Comparison of ENCODE assay signal across 17 cellular contexts in genomic region chr15:92682772-92683510, GRCh38. TPM values are rescaled to one million over a fixed set of nuclear protein-coding genes. Genes with fewer than 3 reads are reported as not detected.
A peak's percentile ranks its signal among the peaks of the same experiment; 100 is the strongest.
DNase-seq lines count a peak whose midpoint lies in the region; ATAC-seq and TF ChIP-seq lines count a peak whose summit lies in the region.
"Had no signal": no experiment of that assay in that cellular context is flagged by ENCODE, and none has a peak within 500 bp of the region (broad histone marks: within the 10 kb centered on the region; RNA-seq: fewer than 3 reads in every experiment).

No MANE protein-coding gene starts in this region.

- peak; percentile 53 for DNase-seq in AG09309 (ENCODE audit: low read depth)
- DNase-seq in WERI-Rb-1, result no peak
- peak; percentile 36 for DNase-seq in fibroblast of the aortic adventitia (ENCODE audit: low read depth)
- DNase-seq in renal cortical epithelial cell (ENCODE audit: low read depth), result peak; percentile 34
- no peak for DNase-seq in activated CD4-positive, alpha-beta memory T cell treated with anti-CD3 and anti-CD28 coated beads for 36 hours
- DNase-seq in kidney glomerular epithelial cell (lab: John Stamatoyannopoulos, UW), result no peak
- DNase-seq in activated CD4-positive, CD25-positive, alpha-beta regulatory T cell treated with anti-CD3 and anti-CD28 coated beads, Interleukin-2, amount 50 U/mL, for 72 hours, result no peak
- DNase-seq: activated CD8-positive, alpha-beta T cell treated with anti-CD3 and anti-CD28 coated beads, Interleukin-2, amount 10 ng/mL, durations not matched to agents 7 days and 5 days; HCEC 1CT; IMR-90; NCI-H2081 treated with DMSO at 0.1 percent for 48 hours; SW 1271 had no signal

- no peaks in the 10 kb centered on the region for H3K27me3 ChIP-seq in WERI-Rb-1 (ENCODE audit: insufficient read depth, low read depth, severe bottlenecking)
- H3K27me3 ChIP-seq: adrenal gland, testis had no signal

- CTCF ChIA-PET in activated CD4-positive, alpha-beta memory T cell treated with anti-CD3 and anti-CD28 coated beads for 36 hours (lab: Charles Lee), result interaction anchor here (2.0 kb wide), 1 partner anchor 161 kb away, joined by 8 read pairs; no protein-coding TSS in a partner anchor

- peaks cover 11% of the 10 kb centered on the region for H3K27me3 Mint-ChIP-seq in activated CD4-positive, alpha-beta memory T cell treated with anti-CD3 and anti-CD28 coated beads for 36 hours

- H3K9me3 Mint-ChIP-seq in activated CD4-positive, alpha-beta memory T cell treated with anti-CD3 and anti-CD28 coated beads for 36 hours, result peaks cover 3% of the 10 kb centered on the region

- H3K36me3 Mint-ChIP-seq in activated CD4-positive, alpha-beta memory T cell treated with anti-CD3 and anti-CD28 coated beads for 36 hours, result no peaks in the 10 kb centered on the region

- no peaks in the 10 kb centered on the region for H3K4me1 Mint-ChIP-seq in activated CD4-positive, alpha-beta memory T cell treated with anti-CD3 and anti-CD28 coated beads for 36 hours (ENCODE audit: low read depth)

- POLR2A ChIA-PET in activated CD4-positive, alpha-beta memory T cell treated with anti-CD3 and anti-CD28 coated beads for 36 hours (lab: Charles Lee), result no interaction called here

- no peak overlapping the region for H3K4me3 Mint-ChIP-seq in activated CD4-positive, alpha-beta memory T cell treated with anti-CD3 and anti-CD28 coated beads for 36 hours
- H3K4me3 Mint-ChIP-seq: activated CD8-positive, alpha-beta T cell treated with anti-CD3 and anti-CD28 coated beads, Interleukin-2, amount 10 ng/mL, durations not matched to agents 7 days and 5 days had no signal

- TF ChIP-seq CTCF in AG09309 (IDR thresholded peaks at IDR 0.05; ENCODE audit: control insufficient read depth, insufficient read depth, low read depth, low read length, missing control alignments) (no peak), WERI-Rb-1 (IDR thresholded peaks at IDR 0.05; ENCODE audit: low read depth, low read length) (no peak), fibroblast of the aortic adventitia (IDR thresholded peaks at IDR 0.05; ENCODE audit: insufficient read depth, low read length) (no peak)

- ATAC-seq in HG02885 (IDR thresholded peaks at IDR 0.05; ENCODE audit: poor library complexity, unreplicated experiment), result no peak
- ATAC-seq: activated CD8-positive, alpha-beta T cell treated with anti-CD3 and anti-CD28 coated beads, Interleukin-2, amount 10 ng/mL, durations not matched to agents 7 days and 5 days had no signal

- no peak overlapping the region for H3K27ac Mint-ChIP-seq in activated CD4-positive, alpha-beta memory T cell treated with anti-CD3 and anti-CD28 coated beads for 36 hours
- H3K27ac Mint-ChIP-seq: activated CD8-positive, alpha-beta T cell treated with anti-CD3 and anti-CD28 coated beads, Interleukin-2, amount 10 ng/mL, durations not matched to agents 7 days and 5 days; progenitor cell of endocrine pancreas had no signal

- intact Hi-C loops in activated CD4-positive, alpha-beta memory T cell treated with anti-CD3 and anti-CD28 coated beads for 36 hours (cut with micrococcal nuclease), result no loop called here

- H3K4me3 ChIP-seq in AG09309 (ENCODE audit: control insufficient read depth, low read depth, low read length) (no peak overlapping the region), WERI-Rb-1 (ENCODE audit: low read depth, low read length) (no peak overlapping the region), fibroblast of the aortic adventitia (ENCODE audit: low read depth, low read length) (no peak overlapping the region)
- H3K4me3 ChIP-seq: A549, adrenal gland, testis had no signal

- H3K9me3 ChIP-seq in WERI-Rb-1 (ENCODE audit: severe bottlenecking), result no peaks in the 10 kb centered on the region
- H3K9me3 ChIP-seq: A549, adrenal gland, testis had no signal

- peak overlapping the region; percentile 18; the same call in 1 of the 2 replicates for H3K27ac ChIP-seq in WERI-Rb-1
- H3K27ac ChIP-seq: A549, adrenal gland, testis had no signal

- no peaks in the 10 kb centered on the region for H3K36me3 ChIP-seq in WERI-Rb-1
- H3K36me3 ChIP-seq: adrenal gland had no signal

RNA-seq across cellular contexts. Expression of gene FAM174B, which starts 27.4 kb away (rescaled TPM):
- total RNA-seq in fibroblast of the aortic adventitia (ENCODE audit: low replicate concordance) (2.2 and 5.5 TPM in 2 replicates), renal cortical epithelial cell (8.7 and 11.9 TPM in 2 replicates)
- total RNA-seq in activated CD4-positive, alpha-beta memory T cell treated with anti-CD3 and anti-CD28 coated beads for 36 hours, result 1 to 10 TPM; 5.0 to 7.7 TPM

Comparison
In these comparisons a context has a peak if more than half of its experiments do, and no peak if none do; other contexts are left out.
1. DNase-seq: peak in AG09309 (single experiment), fibroblast of the aortic adventitia (single experiment) and renal cortical epithelial cell (single experiment); none in WERI-Rb-1 (single experiment), activated CD4-positive, alpha-beta memory T cell treated with anti-CD3 and anti-CD28 coated beads for 36 hours (single experiment), kidney glomerular epithelial cell (single experiment) and activated CD4-positive, CD25-positive, alpha-beta regulatory T cell treated with anti-CD3 and anti-CD28 coated beads, Interleukin-2, amount 50 U/mL, for 72 hours (single experiment).